18 cellular contexts compared by ENCODE assay signal in the genomic region with DNA sequence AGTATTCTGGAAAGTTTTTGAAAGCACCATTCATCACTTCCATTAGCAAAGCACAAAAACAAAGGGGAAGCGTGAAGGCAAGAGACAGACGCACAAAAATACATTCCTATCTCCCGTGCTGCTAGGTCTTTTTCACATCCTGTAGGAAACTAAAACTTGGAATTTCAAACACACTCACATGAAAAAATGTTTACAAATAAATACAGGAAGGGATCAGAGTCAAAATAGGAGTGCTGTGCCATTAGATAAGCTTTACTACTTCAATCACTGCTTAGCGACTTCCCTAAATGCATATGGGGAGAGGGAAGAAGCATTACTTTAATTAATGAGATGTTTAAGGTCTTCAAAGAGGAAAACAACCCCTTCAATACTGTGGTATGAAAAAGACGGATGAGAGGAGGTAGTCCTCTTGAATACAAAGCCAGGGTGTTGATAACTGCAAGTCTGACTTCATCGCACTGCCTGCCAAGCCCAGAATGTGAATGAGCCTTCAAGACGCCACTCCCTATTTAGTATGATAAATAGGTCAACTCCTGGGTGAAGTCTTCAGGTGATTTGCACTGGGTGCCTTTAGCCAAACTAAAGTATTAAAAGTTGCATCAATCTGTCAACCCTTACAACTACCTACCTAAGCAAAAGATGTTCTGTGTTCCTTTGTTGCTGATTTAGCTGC. TPM values are rescaled to one million over a fixed set of nuclear protein-coding genes. Genes with fewer than 3 reads are reported as not detected.
A peak's percentile ranks its signal among the peaks of the same experiment; 100 is the strongest.
DNase-seq lines count a peak whose midpoint lies in the region; ATAC-seq and TF ChIP-seq lines count a peak whose summit lies in the region.
"Had no signal": no experiment of that assay in that cellular context is flagged by ENCODE, and none has a peak within 500 bp of the region (broad histone marks: within the 10 kb centered on the region; RNA-seq: fewer than 3 reads in every experiment).

No MANE protein-coding gene starts in this region.

- no peaks in the 10 kb centered on the region for H3K9me3 ChIP-seq in right atrium auricular region
- no peaks in the 10 kb centered on the region for H3K9me3 ChIP-seq in upper lobe of right lung
- no peaks in the 10 kb centered on the region for H3K9me3 ChIP-seq in effector memory CD4-positive, alpha-beta T cell (ENCODE audit: control insufficient read depth, low read length)

- no peaks in the 10 kb centered on the region for H3K36me3 ChIP-seq in right atrium auricular region
- H3K36me3 ChIP-seq in upper lobe of right lung, result no peaks in the 10 kb centered on the region
- no peaks in the 10 kb centered on the region for H3K36me3 ChIP-seq in effector memory CD4-positive, alpha-beta T cell (ENCODE audit: control insufficient read depth, insufficient read depth, low read length)

- DNase-seq in Right ventricle myocardium inferior (ENCODE audit: missing footprints) (no peak), right atrium auricular region (ENCODE audit: low spot score) (no peak), fibroblast of pulmonary artery (ENCODE audit: low read depth) (peak; percentile 45), mucosa of gallbladder (ENCODE audit: low spot score) (peak; percentile 45), upper lobe of right lung (no peak), UCSD-AML1 (lab: John Stamatoyannopoulos, UW; ENCODE audit: unreplicated experiment) (no peak), islet precursor cell (no peak)
- DNase-seq in effector memory CD4-positive, alpha-beta T cell, result no peak
- DNase-seq: activated CD4-positive, alpha-beta T cell treated with anti-CD3 and anti-CD28 coated beads, Interleukin-2, amount 50 U/mL, for 48 hours; activated effector memory CD4-positive, alpha-beta T cell treated with anti-CD3 and anti-CD28 coated beads, Interleukin-2, amount 50 U/mL, for 16 hours; caudate nucleus; CD8-positive, alpha-beta memory T cell; GDM1; H7; immature natural killer cell; Kasumi-1; T-helper 9 cell had no signal

- H3K27me3 ChIP-seq in right atrium auricular region (no peaks in the 10 kb centered on the region), upper lobe of right lung (no peaks in the 10 kb centered on the region)
- no peaks in the 10 kb centered on the region for H3K27me3 ChIP-seq in effector memory CD4-positive, alpha-beta T cell (replicated peaks; ENCODE audit: control insufficient read depth, insufficient read depth, low read length, poor library complexity, severe bottlenecking)

- peaks cover 0 to 13% of the 10 kb centered on the region in 2 donors for H3K4me1 ChIP-seq in right atrium auricular region
- H3K4me1 ChIP-seq in upper lobe of right lung, result peaks cover 18% of the 10 kb centered on the region
- H3K4me1 ChIP-seq in effector memory CD4-positive, alpha-beta T cell (ENCODE audit: control insufficient read depth, insufficient read depth, low read length, poor library complexity, severe bottlenecking), result no peaks in the 10 kb centered on the region

- TF ChIP-seq CTCF in right atrium auricular region (IDR thresholded peaks at IDR 0.05) (no peak), fibroblast of pulmonary artery (IDR thresholded peaks at IDR 0.05; ENCODE audit: low read length, missing control alignments) (no peak), upper lobe of right lung (IDR thresholded peaks at IDR 0.05) (no peak)

- H3K27ac ChIP-seq in right atrium auricular region, result no peak overlapping the region
- no peak overlapping the region for H3K27ac ChIP-seq in upper lobe of right lung
- H3K27ac ChIP-seq in effector memory CD4-positive, alpha-beta T cell (ENCODE audit: insufficient read depth, low read length, poor library complexity, severe bottlenecking), result no peak overlapping the region

- H3K4me3 ChIP-seq in right atrium auricular region (no peak overlapping the region), fibroblast of pulmonary artery (replicated peaks; ENCODE audit: low read depth, low read length) (no peak overlapping the region), upper lobe of right lung (no peak overlapping the region)
- H3K4me3 ChIP-seq in effector memory CD4-positive, alpha-beta T cell (ENCODE audit: insufficient read depth, low read depth, low read length, poor library complexity, severe bottlenecking), result no peak overlapping the region

- intact Hi-C loops in Right ventricle myocardium inferior (cut with DNase I) (no loop called here), upper lobe of right lung (cut with DNase I) (no loop called here)

- ATAC-seq in Right ventricle myocardium inferior, result peak; percentile 77
- ATAC-seq in upper lobe of right lung, result peak; percentile 89
- ATAC-seq: natural killer cell treated with Interleukin-12 subunit alpha and Interleukin-12 subunit beta and Interleukin-15 and Interleukin-18, amount 100 ng/mL, for 72 hours had no signal

RNA-seq across cellular contexts. Expression of a gene that starts 13.9 kb away (rescaled TPM):
- total RNA-seq in Right ventricle myocardium inferior (34.6 TPM), right atrium auricular region (10 to 100 TPM; 31.6 to 41.6 TPM), mucosa of gallbladder (39.6 TPM), upper lobe of right lung (38.5 TPM)

Comparison
In these comparisons a context has a peak if more than half of its experiments do, and no peak if none do; other contexts are left out.
1. DNase-seq: peak in fibroblast of pulmonary artery (single experiment) and mucosa of gallbladder (single experiment); none in Right ventricle myocardium inferior (single experiment), right atrium auricular region (single experiment), upper lobe of right lung (single experiment), UCSD-AML1 (single experiment), effector memory CD4-positive, alpha-beta T cell (0 of 3) and islet precursor cell (single experiment).